Comparison of ENCODE assay signal across 22 cellular contexts in genomic region chr15:88800026-88800425, GRCh38. TPM values are rescaled to one million over a fixed set of nuclear protein-coding genes. Genes with fewer than 3 reads are reported as not detected.
DNase-seq lines count a peak whose midpoint lies in the region; TF ChIP-seq lines count a peak whose summit lies in the region.
"Had no signal": no experiment of that assay in that cellular context is flagged by ENCODE, and none has a peak within 500 bp of the region (broad histone marks: within the 10 kb centered on the region; RNA-seq: fewer than 3 reads in every experiment).

No MANE protein-coding gene starts in this region.

- CTCF ChIA-PET in Calu3 (lab: Charles Lee) = interaction anchor here (0.6 kb wide), 1 partner anchor 141 kb away, joined by 3 read pairs; no protein-coding TSS in a partner anchor

- no peak overlapping the region for H3K27ac Mint-ChIP-seq in neural crest cell (ENCODE audit: unreplicated experiment)
- H3K27ac Mint-ChIP-seq in T-helper 2 cell treated with Interferon-gamma antibody and Interleukin-4, amounts not matched to agents 5 μg/mL and 100 μg/mL, for 36 hours = no peak overlapping the region
- no peak overlapping the region for H3K27ac Mint-ChIP-seq in Calu3 (ENCODE audit: unreplicated experiment)
- H3K27ac Mint-ChIP-seq: activated naive CD8-positive, alpha-beta T cell treated with anti-CD3 and anti-CD28 coated beads for 36 hours had no signal

- H3K4me3 Mint-ChIP-seq in neural crest cell = peak overlapping the region; percentile 5
- H3K4me3 Mint-ChIP-seq in T-helper 2 cell treated with Interferon-gamma antibody and Interleukin-4, amounts not matched to agents 5 μg/mL and 100 μg/mL, for 36 hours = no peak overlapping the region
- no peak overlapping the region for H3K4me3 Mint-ChIP-seq in Calu3 (ENCODE audit: low read depth, unreplicated experiment)
- H3K4me3 Mint-ChIP-seq: activated naive CD8-positive, alpha-beta T cell treated with anti-CD3 and anti-CD28 coated beads for 36 hours; central memory CD8-positive, alpha-beta T cell had no signal

- H3K36me3 Mint-ChIP-seq in neural crest cell (ENCODE audit: low read depth) (no peaks in the 10 kb centered on the region), Calu3 (ENCODE audit: insufficient read depth, unreplicated experiment) (no peaks in the 10 kb centered on the region)
- H3K36me3 Mint-ChIP-seq in T-helper 2 cell treated with Interferon-gamma antibody and Interleukin-4, amounts not matched to agents 5 μg/mL and 100 μg/mL, for 36 hours (ENCODE audit: low read depth) = no peaks in the 10 kb centered on the region
- H3K36me3 Mint-ChIP-seq: activated naive CD8-positive, alpha-beta T cell treated with anti-CD3 and anti-CD28 coated beads for 36 hours had no signal

- H3K9me3 Mint-ChIP-seq in neural crest cell (no peaks in the 10 kb centered on the region), Calu3 (ENCODE audit: low read depth, unreplicated experiment) (no peaks in the 10 kb centered on the region)
- H3K9me3 Mint-ChIP-seq in T-helper 2 cell treated with Interferon-gamma antibody and Interleukin-4, amounts not matched to agents 5 μg/mL and 100 μg/mL, for 36 hours = no peaks in the 10 kb centered on the region
- H3K9me3 Mint-ChIP-seq: activated naive CD8-positive, alpha-beta T cell treated with anti-CD3 and anti-CD28 coated beads for 36 hours; central memory CD8-positive, alpha-beta T cell had no signal

- TF ChIP-seq CTCF in choroid plexus epithelial cell (conservative IDR thresholded peaks at IDR 0.05; ENCODE audit: low read depth, low read length) (no peak), neural crest cell (conservative IDR thresholded peaks at IDR 0.05) (no peak), Calu3 (IDR thresholded peaks at IDR 0.05; ENCODE audit: unreplicated experiment) (no peak)

- H3K4me3 ChIP-seq in choroid plexus epithelial cell (ENCODE audit: low read depth, low read length) = no peak overlapping the region
- H3K4me3 ChIP-seq: GM12878, ovary, spleen, stomach, vagina had no signal

- H3K4me1 Mint-ChIP-seq in neural crest cell (peaks cover 5% of the 10 kb centered on the region), Calu3 (ENCODE audit: low read depth, unreplicated experiment) (no peaks in the 10 kb centered on the region)
- no peaks in the 10 kb centered on the region for H3K4me1 Mint-ChIP-seq in T-helper 2 cell treated with Interferon-gamma antibody and Interleukin-4, amounts not matched to agents 5 μg/mL and 100 μg/mL, for 36 hours (ENCODE audit: low read depth)

- intact Hi-C loops in Calu3 (cut with micrococcal nuclease; ENCODE audit: unreplicated experiment) = no loop called here

- BruUV-seq in Calu3 (replicated peaks; lab: Mats Ljungman, UMichigan) = no TSS peak

- H3K27me3 Mint-ChIP-seq in neural crest cell (ENCODE audit: low read depth) = peaks cover 81% of the 10 kb centered on the region
- H3K27me3 Mint-ChIP-seq in T-helper 2 cell treated with Interferon-gamma antibody and Interleukin-4, amounts not matched to agents 5 μg/mL and 100 μg/mL, for 36 hours (ENCODE audit: low read depth) = peaks cover 67% of the 10 kb centered on the region
- peaks cover 99% of the 10 kb centered on the region for H3K27me3 Mint-ChIP-seq in Calu3 (ENCODE audit: unreplicated experiment)

- peak; percentile 17 for DNase-seq in GM04504 (ENCODE audit: low read depth)
- DNase-seq in M059J (ENCODE audit: low read depth) = peak; percentile 58
- DNase-seq in choroid plexus epithelial cell (ENCODE audit: low read depth) = peak; percentile 3
- no peak for DNase-seq in neural crest cell (ENCODE audit: low read depth, low spot score)
- no peak for DNase-seq in T-helper 2 cell treated with Interferon-gamma antibody and Interleukin-4, amounts not matched to agents 5 μg/mL and 100 μg/mL, for 36 hours (ENCODE audit: low spot score)
- DNase-seq in NAMALWA (ENCODE audit: low spot score) = no peak
- DNase-seq in Calu3 = no peak
- DNase-seq: activated CD4-positive, alpha-beta T cell treated with anti-CD3 and anti-CD28 coated beads for 4 hours; activated naive CD8-positive, alpha-beta T cell treated with anti-CD3 and anti-CD28 coated beads for 36 hours; activated T-cell treated with anti-CD3 and anti-CD28 coated beads for 4 hours; DMS79 treated with DMSO at 0.1 percent for 48 hours; head of caudate nucleus; kidney; MM.1S; NCI-H2081 treated with DMSO at 0.1 percent for 48 hours; ovary; spleen; stomach; T-helper 2 cell had no signal

RNA-seq across cellular contexts. Expression of gene ACAN, which starts 3.2 kb away (rescaled TPM):
- total RNA-seq in M059J (2014; rRNA removed; shearing (Covaris generic)) = not detected in 2 replicates
- total RNA-seq in neural crest cell (0.30 and 0.54 TPM in 2 replicates), Calu3 (2022) (not detected in 2 replicates)
- total RNA-seq: activated naive CD8-positive, alpha-beta T cell treated with anti-CD3 and anti-CD28 coated beads for 36 hours; GM12878 had no signal

Comparison
In these comparisons a context has a peak if more than half of its experiments do, and no peak if none do; other contexts are left out.
1. DNase-seq: peak in GM04504 (single experiment), M059J (single experiment) and choroid plexus epithelial cell (single experiment); none in neural crest cell (single experiment), T-helper 2 cell treated with Interferon-gamma antibody and Interleukin-4, amounts not matched to agents 5 μg/mL and 100 μg/mL, for 36 hours (single experiment), NAMALWA (single experiment) and Calu3 (single experiment).